Comparison of ENCODE assay signal across 2 cellular contexts in the genomic region with DNA sequence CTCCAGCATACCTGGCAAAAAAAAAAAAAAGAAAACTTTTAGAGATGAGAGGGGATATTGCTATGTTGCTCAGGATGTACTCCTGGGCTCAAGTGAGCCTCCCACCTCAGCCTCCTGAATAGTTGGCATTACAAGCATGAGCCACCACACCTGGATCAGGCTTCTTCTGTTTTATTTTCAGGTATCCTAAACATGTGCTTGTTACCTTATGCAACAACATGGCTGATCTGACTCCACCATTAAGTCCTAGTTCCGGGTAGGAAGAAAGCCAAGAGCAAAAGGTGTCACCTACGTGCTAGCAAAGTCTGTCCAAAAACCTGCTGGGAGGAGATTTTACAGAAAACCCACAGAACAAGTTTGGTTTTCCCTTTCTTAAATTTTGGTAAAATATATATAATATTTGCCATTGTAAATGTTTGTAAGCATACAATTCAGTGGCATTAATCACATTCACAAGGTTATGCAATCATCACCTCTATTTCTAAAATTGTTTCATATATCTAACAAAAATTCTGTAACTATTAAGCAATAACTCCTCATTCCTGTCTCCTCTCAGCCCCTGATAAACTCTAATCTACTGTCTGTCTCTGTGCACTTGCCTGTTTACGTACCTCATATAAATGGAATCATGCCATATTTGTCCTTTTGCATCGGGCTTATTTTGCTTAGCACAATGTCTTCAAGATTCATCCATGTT.
TF ChIP-seq lines count a peak whose summit lies in the region.

No MANE protein-coding gene starts in this region.

TF ChIP-seq in HepG2, 621 proteins besides CTCF, POLR2A, EP300 and RAD21:
- TF ChIP-seq ATM (IDR thresholded peaks at IDR 0.05; ENCODE audit: borderline replicate concordance) (no peak), ZFY (CRISPR knock-in tag; IDR thresholded peaks at IDR 0.05) (no peak), CEBPB (IDR thresholded peaks at IDR 0.05; ENCODE audit: borderline replicate concordance, low read depth, low read length) (peak; percentile 57; the same call in 1 of the 2 replicates), ZNF382 (CRISPR knock-in tag; IDR thresholded peaks at IDR 0.05; ENCODE audit: borderline replicate concordance) (no peak), PCBP1 (IDR thresholded peaks at IDR 0.05; ENCODE audit: borderline replicate concordance, low read depth, low read length) (no peak), NFIB (CRISPR knock-in tag; IDR thresholded peaks at IDR 0.05; ENCODE audit: borderline replicate concordance) (no peak), NFE2L2 (IDR thresholded peaks at IDR 0.05; ENCODE audit: low read length) (no peak), ZBTB38 (CRISPR knock-in tag; IDR thresholded peaks at IDR 0.05) (no peak)
- TF ChIP-seq, protein P1, sequence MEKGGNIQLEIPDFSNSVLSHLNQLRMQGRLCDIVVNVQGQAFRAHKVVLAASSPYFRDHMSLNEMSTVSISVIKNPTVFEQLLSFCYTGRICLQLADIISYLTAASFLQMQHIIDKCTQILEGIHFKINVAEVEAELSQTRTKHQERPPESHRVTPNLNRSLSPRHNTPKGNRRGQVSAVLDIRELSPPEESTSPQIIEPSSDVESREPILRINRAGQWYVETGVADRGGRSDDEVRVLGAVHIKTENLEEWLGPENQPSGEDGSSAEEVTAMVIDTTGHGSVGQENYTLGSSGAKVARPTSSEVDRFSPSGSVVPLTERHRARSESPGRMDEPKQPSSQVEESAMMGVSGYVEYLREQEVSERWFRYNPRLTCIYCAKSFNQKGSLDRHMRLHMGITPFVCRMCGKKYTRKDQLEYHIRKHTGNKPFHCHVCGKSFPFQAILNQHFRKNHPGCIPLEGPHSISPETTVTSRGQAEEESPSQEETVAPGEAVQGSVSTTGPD (CRISPR knock-in tag; IDR thresholded peaks at IDR 0.05): no peak

TF ChIP-seq in K562, 482 proteins besides CTCF, POLR2A, EP300 and RAD21:
- TF ChIP-seq CEBPG (CRISPR knock-in tag; IDR thresholded peaks at IDR 0.05): no peak
- TF ChIP-seq CEBPG (tag; conservative IDR thresholded peaks at IDR 0.05 in 1 of 2, IDR thresholded peaks at IDR 0.05 in 1 of 2): peak; percentile 35 to 73; a peak in 3 of 4 replicates
- TF ChIP-seq, protein P2, sequence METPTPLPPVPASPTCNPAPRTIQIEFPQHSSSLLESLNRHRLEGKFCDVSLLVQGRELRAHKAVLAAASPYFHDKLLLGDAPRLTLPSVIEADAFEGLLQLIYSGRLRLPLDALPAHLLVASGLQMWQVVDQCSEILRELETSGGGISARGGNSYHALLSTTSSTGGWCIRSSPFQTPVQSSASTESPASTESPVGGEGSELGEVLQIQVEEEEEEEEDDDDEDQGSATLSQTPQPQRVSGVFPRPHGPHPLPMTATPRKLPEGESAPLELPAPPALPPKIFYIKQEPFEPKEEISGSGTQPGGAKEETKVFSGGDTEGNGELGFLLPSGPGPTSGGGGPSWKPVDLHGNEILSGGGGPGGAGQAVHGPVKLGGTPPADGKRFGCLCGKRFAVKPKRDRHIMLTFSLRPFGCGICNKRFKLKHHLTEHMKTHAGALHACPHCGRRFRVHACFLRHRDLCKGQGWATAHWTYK (CRISPR knock-in tag; IDR thresholded peaks at IDR 0.05): no peak
- peak; percentile 58 for TF ChIP-seq CEBPB (tag; IDR thresholded peaks at IDR 0.05)
- no peak for TF ChIP-seq TEAD2 (tag; IDR thresholded peaks at IDR 0.05)
